32 cellular contexts compared by ENCODE assay signal in the genomic region with DNA sequence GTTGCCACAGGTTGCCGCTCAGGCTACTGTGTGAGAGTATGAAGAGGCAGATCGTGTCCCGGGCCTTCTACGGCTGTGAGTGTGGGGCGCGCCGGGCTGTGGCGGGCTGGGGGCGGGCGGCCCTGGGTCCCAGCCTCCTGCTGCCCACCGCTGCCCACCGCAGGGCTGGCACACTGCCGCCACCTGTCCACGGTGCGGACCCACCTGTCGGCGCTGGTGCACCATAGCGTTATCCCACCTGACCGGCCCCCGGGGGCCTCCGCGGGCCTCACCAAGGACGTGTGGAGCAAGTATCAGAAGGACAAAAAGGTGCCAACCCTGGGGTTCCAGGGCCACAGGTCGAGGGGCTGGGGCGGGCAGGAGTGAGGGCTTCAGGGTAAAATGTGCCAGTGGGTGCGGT.
"Had no signal": no experiment of that assay in that cellular context is flagged by ENCODE, and none has a peak within 500 bp of the region (broad histone marks: within the 10 kb centered on the region; RNA-seq: fewer than 3 reads in every experiment).

No MANE protein-coding gene starts in this region.

- H3K27ac Mint-ChIP-seq: activated CD4-positive, alpha-beta memory T cell treated with anti-CD3 and anti-CD28 coated beads for 36 hours; activated CD4-positive, alpha-beta T cell treated with anti-CD3 and anti-CD28 coated beads for 36 hours; activated CD8-positive, alpha-beta memory T cell treated with anti-CD3 and anti-CD28 coated beads, Interleukin-2, amount 10 ng/mL, durations not matched to agents 7 days and 5 days; activated CD8-positive, alpha-beta T cell treated with anti-CD3 and anti-CD28 coated beads, Interleukin-2, amount 10 ng/mL, durations not matched to agents 7 days and 5 days; activated naive CD4-positive, alpha-beta T cell treated with anti-CD3 and anti-CD28 coated beads for 36 hours; activated naive CD8-positive, alpha-beta T cell treated with anti-CD3 and anti-CD28 coated beads for 36 hours; activated naive CD8-positive, alpha-beta T cell treated with anti-CD3 and anti-CD28 coated beads, Interleukin-2, amount 50 U/mL, for 24 hours; activated T-helper 1 cell treated with anti-CD3 and anti-CD28 coated beads, Interleukin-12 subunit alpha, Interleukin-12 subunit beta, Interleukin-2, Interleukin-4 antibody, amounts not matched to agents 30 ng/mL and 10 ng/mL and 1 ng/mL, durations not matched to agents 14 hours and 24 hours and 36 hours; activated T-helper 2 cell treated with anti-CD3 and anti-CD28 coated beads, Interferon-gamma antibody, Interleukin-2, Interleukin-4, amounts not matched to agents 10 μg/mL and 5 μg/mL and 100 μg/mL, durations not matched to agents 14 hours and 24 hours and 36 hours; dendritic cell treated with granulocyte-macrophage colony-stimulating factor and Interleukin-4, amounts not matched to agents 40 ng/mL and 50 ng/mL, for 4 days; endodermal cell had no signal

- ATAC-seq: activated CD4-positive, alpha-beta T cell treated with anti-CD3 and anti-CD28 coated beads for 36 hours; activated CD8-positive, alpha-beta memory T cell treated with anti-CD3 and anti-CD28 coated beads, Interleukin-2, amount 10 ng/mL, durations not matched to agents 7 days and 5 days; activated CD8-positive, alpha-beta T cell treated with anti-CD3 and anti-CD28 coated beads, Interleukin-2, amount 10 ng/mL, durations not matched to agents 7 days and 5 days; activated naive CD8-positive, alpha-beta T cell treated with anti-CD3 and anti-CD28 coated beads, Interleukin-2, amount 50 U/mL, for 24 hours; body of pancreas; esophagus mucosa had no signal

- FAIRE-seq: frontal cortex had no signal

- H3K4me1 Mint-ChIP-seq: activated CD4-positive, alpha-beta T cell treated with anti-CD3 and anti-CD28 coated beads for 36 hours; activated CD4-positive, alpha-beta T cell treated with anti-CD3 and anti-CD28 coated beads, Interleukin-2, amount 10 ng/mL, durations not matched to agents 24 days and 14 days; activated CD8-positive, alpha-beta memory T cell treated with anti-CD3 and anti-CD28 coated beads, Interleukin-2, amount 10 ng/mL, durations not matched to agents 7 days and 5 days; activated naive CD4-positive, alpha-beta T cell treated with anti-CD3 and anti-CD28 coated beads, Interleukin-2, amount 50 U/mL, for 24 hours; activated naive CD8-positive, alpha-beta T cell treated with anti-CD3 and anti-CD28 coated beads for 36 hours; activated naive CD8-positive, alpha-beta T cell treated with anti-CD3 and anti-CD28 coated beads, Interleukin-2, amount 50 U/mL, for 24 hours had no signal

- H3K4me3 ChIP-seq: adrenal gland, body of pancreas, cardiac muscle cell, coronary artery, dorsolateral prefrontal cortex had no signal

- H3K4me3 Mint-ChIP-seq: activated CD4-positive, alpha-beta memory T cell treated with anti-CD3 and anti-CD28 coated beads for 36 hours; activated CD4-positive, alpha-beta T cell treated with anti-CD3 and anti-CD28 coated beads for 36 hours; activated CD4-positive, alpha-beta T cell treated with anti-CD3 and anti-CD28 coated beads, Interleukin-2, amount 10 ng/mL, durations not matched to agents 24 days and 14 days; activated CD8-positive, alpha-beta memory T cell treated with anti-CD3 and anti-CD28 coated beads, Interleukin-2, amount 10 ng/mL, durations not matched to agents 7 days and 5 days; activated CD8-positive, alpha-beta T cell treated with anti-CD3 and anti-CD28 coated beads, Interleukin-2, amount 10 ng/mL, durations not matched to agents 7 days and 5 days; activated naive CD4-positive, alpha-beta T cell treated with anti-CD3 and anti-CD28 coated beads for 36 hours; activated naive CD4-positive, alpha-beta T cell treated with anti-CD3 and anti-CD28 coated beads, Interleukin-2, amount 50 U/mL, for 24 hours; activated naive CD8-positive, alpha-beta T cell treated with anti-CD3 and anti-CD28 coated beads for 36 hours; activated naive CD8-positive, alpha-beta T cell treated with anti-CD3 and anti-CD28 coated beads, Interleukin-2, amount 50 U/mL, for 24 hours; activated T-helper 1 cell treated with anti-CD3 and anti-CD28 coated beads, Interleukin-12 subunit alpha, Interleukin-12 subunit beta, Interleukin-2, Interleukin-4 antibody, amounts not matched to agents 30 ng/mL and 10 ng/mL and 1 ng/mL, durations not matched to agents 14 hours and 24 hours and 36 hours; dendritic cell treated with granulocyte-macrophage colony-stimulating factor and Interleukin-4, amounts not matched to agents 40 ng/mL and 50 ng/mL, for 4 days; endodermal cell had no signal

- H3K27me3 Mint-ChIP-seq: activated CD4-positive, alpha-beta memory T cell treated with anti-CD3 and anti-CD28 coated beads for 36 hours; activated CD4-positive, alpha-beta T cell treated with anti-CD3 and anti-CD28 coated beads for 36 hours; activated CD4-positive, alpha-beta T cell treated with anti-CD3 and anti-CD28 coated beads, Interleukin-2, amount 10 ng/mL, durations not matched to agents 24 days and 14 days; activated CD8-positive, alpha-beta memory T cell treated with anti-CD3 and anti-CD28 coated beads, Interleukin-2, amount 10 ng/mL, durations not matched to agents 7 days and 5 days; activated naive CD4-positive, alpha-beta T cell treated with anti-CD3 and anti-CD28 coated beads, Interleukin-2, amount 50 U/mL, for 24 hours; activated naive CD8-positive, alpha-beta T cell treated with anti-CD3 and anti-CD28 coated beads for 36 hours; activated naive CD8-positive, alpha-beta T cell treated with anti-CD3 and anti-CD28 coated beads, Interleukin-2, amount 50 U/mL, for 24 hours; dendritic cell treated with granulocyte-macrophage colony-stimulating factor and Interleukin-4, amounts not matched to agents 40 ng/mL and 50 ng/mL, for 4 days had no signal

- H3K36me3 Mint-ChIP-seq: activated CD8-positive, alpha-beta memory T cell treated with anti-CD3 and anti-CD28 coated beads, Interleukin-2, amount 10 ng/mL, durations not matched to agents 7 days and 5 days had no signal

- DNase-seq: activated CD4-positive, alpha-beta memory T cell treated with anti-CD3 and anti-CD28 coated beads for 36 hours; activated CD4-positive, alpha-beta T cell treated with anti-CD3 and anti-CD28 coated beads for 36 hours; activated CD4-positive, alpha-beta T cell treated with anti-CD3 and anti-CD28 coated beads, Interleukin-2, amount 10 ng/mL, durations not matched to agents 24 days and 14 days; activated CD4-positive, CD25-positive, alpha-beta regulatory T cell; activated CD4-positive, CD25-positive, alpha-beta regulatory T cell treated with anti-CD3 and anti-CD28 coated beads, Interleukin-2, amount 50 U/mL, for 72 hours; activated CD8-positive, alpha-beta memory T cell treated with anti-CD3 and anti-CD28 coated beads, Interleukin-2, amount 10 ng/mL, durations not matched to agents 7 days and 5 days; activated CD8-positive, alpha-beta memory T cell treated with anti-CD3 and anti-CD28 coated beads, Interleukin-2, amount 50 U/mL, for 4 hours; activated CD8-positive, alpha-beta T cell treated with anti-CD3 and anti-CD28 coated beads, Interleukin-2, amount 10 ng/mL, durations not matched to agents 7 days and 5 days; activated effector memory CD4-positive, alpha-beta T cell treated with anti-CD3 and anti-CD28 coated beads, Interleukin-2, amount 50 U/mL, for 16 hours; activated naive CD4-positive, alpha-beta T cell treated with anti-CD3 and anti-CD28 coated beads for 36 hours; activated naive CD8-positive, alpha-beta T cell treated with anti-CD3 and anti-CD28 coated beads for 36 hours; activated naive CD8-positive, alpha-beta T cell treated with anti-CD3 and anti-CD28 coated beads, Interleukin-2, amount 50 U/mL, for 24 hours; activated T-cell treated with anti-CD3 and anti-CD28 coated beads, Interleukin-2, amount 50 U/mL, for 1 hour; activated T-cell treated with anti-CD3 and anti-CD28 coated beads, Interleukin-2, amount 50 U/mL, for 48 hours; adrenal gland; amygdala; body of pancreas; central memory CD4-positive, alpha-beta T cell; cerebellar nuclear complex; dorsolateral prefrontal cortex; effector memory CD4-positive, alpha-beta T cell; endodermal cell; foreskin fibroblast; T-helper 2 cell had no signal

- H3K9me3 ChIP-seq: adrenal gland, body of pancreas had no signal

- H3K27ac ChIP-seq: adrenal gland, body of pancreas, cardiac muscle cell, coronary artery had no signal

- H3K9me3 Mint-ChIP-seq: activated CD4-positive, alpha-beta memory T cell treated with anti-CD3 and anti-CD28 coated beads for 36 hours; activated CD4-positive, alpha-beta T cell treated with anti-CD3 and anti-CD28 coated beads, Interleukin-2, amount 10 ng/mL, durations not matched to agents 24 days and 14 days; activated naive CD4-positive, alpha-beta T cell treated with anti-CD3 and anti-CD28 coated beads for 36 hours; activated naive CD4-positive, alpha-beta T cell treated with anti-CD3 and anti-CD28 coated beads, Interleukin-2, amount 50 U/mL, for 24 hours; activated naive CD8-positive, alpha-beta T cell treated with anti-CD3 and anti-CD28 coated beads for 36 hours; activated naive CD8-positive, alpha-beta T cell treated with anti-CD3 and anti-CD28 coated beads, Interleukin-2, amount 50 U/mL, for 24 hours; activated T-helper 1 cell treated with anti-CD3 and anti-CD28 coated beads, Interleukin-12 subunit alpha, Interleukin-12 subunit beta, Interleukin-2, Interleukin-4 antibody, amounts not matched to agents 30 ng/mL and 10 ng/mL and 1 ng/mL, durations not matched to agents 14 hours and 24 hours and 36 hours; activated T-helper 2 cell treated with anti-CD3 and anti-CD28 coated beads, Interferon-gamma antibody, Interleukin-2, Interleukin-4, amounts not matched to agents 10 μg/mL and 5 μg/mL and 100 μg/mL, durations not matched to agents 14 hours and 24 hours and 36 hours; dendritic cell treated with granulocyte-macrophage colony-stimulating factor and Interleukin-4, amounts not matched to agents 40 ng/mL and 50 ng/mL, for 4 days; endodermal cell had no signal

- H3K4me1 ChIP-seq: adrenal gland, body of pancreas had no signal
